ENCODE assay signal across 8 cellular contexts in the genomic region with DNA sequence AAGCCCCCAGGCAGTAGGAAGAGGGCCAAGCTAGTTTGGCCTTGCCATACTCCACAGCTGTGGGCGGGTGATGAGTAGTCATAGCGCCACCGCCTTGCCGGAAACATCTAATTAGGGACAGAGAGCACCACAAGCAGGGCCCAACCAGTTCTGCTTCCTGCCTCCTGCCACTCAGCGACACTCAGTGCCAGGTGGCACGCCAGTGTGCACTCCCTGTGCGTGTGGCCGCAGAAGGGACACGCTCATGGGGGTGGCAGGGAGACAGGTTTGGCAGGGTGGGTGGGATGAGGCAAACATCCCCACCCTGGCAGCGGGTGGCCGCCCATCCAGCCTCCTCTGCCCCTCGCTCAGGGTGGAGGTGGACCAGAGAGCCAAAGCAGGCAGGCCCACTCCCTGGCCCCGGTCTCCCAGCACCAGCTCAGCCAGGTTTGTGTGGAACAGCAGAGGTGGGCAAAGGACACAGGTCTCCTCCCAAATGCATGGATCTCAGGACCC. TPM values are rescaled to one million over a fixed set of nuclear protein-coding genes. Genes with fewer than 3 reads are reported as not detected.
DNase-seq lines count a peak whose midpoint lies in the region; ATAC-seq and TF ChIP-seq lines count a peak whose summit lies in the region.

No MANE protein-coding gene starts in this region.

- DNase-seq in GM13977 (ENCODE audit: low spot score): peak; percentile 80
- peak; percentile 89 for DNase-seq in colonic mucosa
- DNase-seq in ACHN: no peak
- no peak for DNase-seq in hepatocyte (ENCODE audit: low spot score)

- 89% methylated on average over 13 of the region's 13 CpGs for whole genome bisulfite sequencing in hepatocyte (ENCODE audit: low lambda C conversion rate, missing lambda C conversion rate)

- peak; percentile 13 for TF ChIP-seq CTCF in GM13977 (IDR thresholded peaks at IDR 0.05; ENCODE audit: extremely low read depth, insufficient read depth, missing control alignments)
- no peak for TF ChIP-seq CTCF in HEK293 (tag by site-specific recombination; IDR thresholded peaks at IDR 0.05)
- peak; percentile 17; the same call in 1 of the 2 replicates for TF ChIP-seq CTCF in OCI-LY3 (IDR thresholded peaks at IDR 0.05; ENCODE audit: low read depth, low read length)
- no peak for TF ChIP-seq CTCF in colonic mucosa (IDR thresholded peaks at IDR 0.05)
- TF ChIP-seq CTCF in hepatocyte (IDR thresholded peaks at IDR 0.05; ENCODE audit: poor library complexity): no peak

- in situ Hi-C loops in GM13977 (cut with MboI; ENCODE audit: low pct_unique_long_range_greater_than_20kb, low sequenced_read_pairs, unreplicated experiment): no loop called here
- in situ Hi-C loops in ACHN (cut with HindIII; ENCODE audit: low pct_ligation_motif_present, low pct_unique_long_range_greater_than_20kb, low sequenced_read_pairs): no loop called here

- peaks cover 56% of the 10 kb centered on the region for H3K27me3 Mint-ChIP-seq in stimulated activated memory B cell treated with anti-CD40 and anti-IgM and Interleukin-4, amounts not matched to agents 10 μg/mL and 1 μg/mL and 100 μg/mL, for 72 hours

- H4K20me1 ChIP-seq in OCI-LY3 (ENCODE audit: insufficient read depth, low read length): no peaks in the 10 kb centered on the region
- H4K20me1 ChIP-seq in hepatocyte (ENCODE audit: insufficient read depth, poor library complexity, severe bottlenecking): peaks cover 26% of the 10 kb centered on the region

- H3K79me2 ChIP-seq in OCI-LY3 (ENCODE audit: low read length): no peaks in the 10 kb centered on the region
- H3K79me2 ChIP-seq in hepatocyte: peaks cover 59% of the 10 kb centered on the region

- peaks cover 6% of the 10 kb centered on the region; the same call in 1 of the 2 replicates for H3K27me3 ChIP-seq in OCI-LY3 (ENCODE audit: low read depth, low read length)
- peaks cover 6% of the 10 kb centered on the region for H3K27me3 ChIP-seq in colonic mucosa
- H3K27me3 ChIP-seq in hepatocyte: peaks cover 13% of the 10 kb centered on the region

- H3K4me1 Mint-ChIP-seq in stimulated activated memory B cell treated with anti-CD40 and anti-IgM and Interleukin-4, amounts not matched to agents 10 μg/mL and 1 μg/mL and 100 μg/mL, for 72 hours: peaks cover 34% of the 10 kb centered on the region

- POLR2A ChIA-PET in HEK293 (lab: Yijun Ruan, JAX): no interaction called here

- peak; percentile 94 for ATAC-seq in stimulated activated memory B cell treated with anti-CD40 and anti-IgM and Interleukin-4, amounts not matched to agents 10 μg/mL and 1 μg/mL and 100 μg/mL, for 72 hours
- no peak for ATAC-seq in GM21381 (IDR thresholded peaks at IDR 0.05; ENCODE audit: unreplicated experiment)

- H3K36me3 ChIP-seq in HEK293 (ENCODE audit: control insufficient read depth in 2 of 2, insufficient read depth in 1 of 2, low read length in 2 of 2) (no peaks in the 10 kb centered on the region), OCI-LY3 (replicated peaks; ENCODE audit: low read depth, low read length) (no peaks in the 10 kb centered on the region), colonic mucosa (peaks cover 5% of the 10 kb centered on the region), hepatocyte (replicated peaks; ENCODE audit: insufficient read depth, low read depth) (no peaks in the 10 kb centered on the region)

- intact Hi-C loops in colonic mucosa (cut with DNase I): no loop called here

- H3K4me2 ChIP-seq in OCI-LY3 (ENCODE audit: low read length): peak overlapping the region; percentile 54
- no peak overlapping the region for H3K4me2 ChIP-seq in hepatocyte

- H3K4me3 ChIP-seq in HEK293 (ENCODE audit: low read depth, low read length) (no peak overlapping the region), OCI-LY3 (ENCODE audit: low read length) (peak overlapping the region; percentile 24; the same call in 1 of the 2 replicates), colonic mucosa (no peak overlapping the region), hepatocyte (no peak overlapping the region)

- H3K9me3 ChIP-seq in HEK293 (ENCODE audit: control insufficient read depth, insufficient read depth, low read depth, low read length) (no peaks in the 10 kb centered on the region), OCI-LY3 (ENCODE audit: insufficient read depth, low read length) (no peaks in the 10 kb centered on the region), colonic mucosa (no peaks in the 10 kb centered on the region), hepatocyte (ENCODE audit: low read depth) (no peaks in the 10 kb centered on the region)

- H3K36me3 Mint-ChIP-seq in stimulated activated memory B cell treated with anti-CD40 and anti-IgM and Interleukin-4, amounts not matched to agents 10 μg/mL and 1 μg/mL and 100 μg/mL, for 72 hours: no peaks in the 10 kb centered on the region

- CTCF ChIA-PET in HEK293 (lab: Yijun Ruan, JAX): interaction anchor here (1.3 to 2.3 kb wide), 2 partner anchors 12 to 80 kb away, joined by 4 to 14 read pairs; a partner anchor contains a TSS

- H3K27ac ChIP-seq in HEK293 (ENCODE audit: extremely low read depth, low read depth, low read length) (no peak overlapping the region), OCI-LY3 (ENCODE audit: low read length) (peak overlapping the region; percentile 38), colonic mucosa (peak overlapping the region; percentile 87), hepatocyte (no peak overlapping the region)

- H2AFZ ChIP-seq in OCI-LY3 (ENCODE audit: low read depth, low read length) (peak overlapping the region; percentile 88; the same call in 1 of the 2 replicates), hepatocyte (no peak overlapping the region)

- no peak overlapping the region for H3K4me3 Mint-ChIP-seq in stimulated activated memory B cell treated with anti-CD40 and anti-IgM and Interleukin-4, amounts not matched to agents 10 μg/mL and 1 μg/mL and 100 μg/mL, for 72 hours

- no peaks in the 10 kb centered on the region for H3K9me3 Mint-ChIP-seq in stimulated activated memory B cell treated with anti-CD40 and anti-IgM and Interleukin-4, amounts not matched to agents 10 μg/mL and 1 μg/mL and 100 μg/mL, for 72 hours

- H3K9ac ChIP-seq in OCI-LY3 (ENCODE audit: low read length): peak overlapping the region; percentile 29; the same call in 1 of the 2 replicates
- peak overlapping the region; percentile 44 to 86 for H3K9ac ChIP-seq in colonic mucosa (ENCODE audit: low read depth in 2 of 2, low read length in 2 of 2)

- no peaks in the 10 kb centered on the region for H3K9me2 ChIP-seq in hepatocyte (replicated peaks; ENCODE audit: insufficient read depth)

- peak overlapping the region; percentile 82 for H3K27ac Mint-ChIP-seq in stimulated activated memory B cell treated with anti-CD40 and anti-IgM and Interleukin-4, amounts not matched to agents 10 μg/mL and 1 μg/mL and 100 μg/mL, for 72 hours

- H3K4me1 ChIP-seq in HEK293 (ENCODE audit: control insufficient read depth, insufficient read depth, low read length) (no peaks in the 10 kb centered on the region), OCI-LY3 (ENCODE audit: low read length) (peaks cover 12% of the 10 kb centered on the region), colonic mucosa (peaks cover 32% of the 10 kb centered on the region), hepatocyte (ENCODE audit: insufficient read depth) (peaks cover 22% of the 10 kb centered on the region)

TF ChIP-seq in HEK293, 187 proteins besides CTCF, POLR2A, EP300 and RAD21 (continues in another document):
- TF ChIP-seq ZNF624 (tag by site-specific recombination; IDR thresholded peaks at IDR 0.05) (no peak), ZNF571 (tag by site-specific recombination; IDR thresholded peaks at IDR 0.05) (no peak), EGR2 (tag by site-specific recombination; IDR thresholded peaks at IDR 0.05; ENCODE audit: low read depth) (peak; percentile 46; the same call in 1 of the 2 replicates), ZFHX2 (tag by site-specific recombination; conservative IDR thresholded peaks at IDR 0.05) (peak; percentile 56), ZNF140 (tag by site-specific recombination; IDR thresholded peaks at IDR 0.05) (no peak), ZNF660 (tag by site-specific recombination; IDR thresholded peaks at IDR 0.05) (no peak), REPIN1 (tag by site-specific recombination; IDR thresholded peaks at IDR 0.05; ENCODE audit: low read depth) (no peak), ZNF596 (tag by site-specific recombination; IDR thresholded peaks at IDR 0.05) (no peak)
- TF ChIP-seq, protein P1, sequence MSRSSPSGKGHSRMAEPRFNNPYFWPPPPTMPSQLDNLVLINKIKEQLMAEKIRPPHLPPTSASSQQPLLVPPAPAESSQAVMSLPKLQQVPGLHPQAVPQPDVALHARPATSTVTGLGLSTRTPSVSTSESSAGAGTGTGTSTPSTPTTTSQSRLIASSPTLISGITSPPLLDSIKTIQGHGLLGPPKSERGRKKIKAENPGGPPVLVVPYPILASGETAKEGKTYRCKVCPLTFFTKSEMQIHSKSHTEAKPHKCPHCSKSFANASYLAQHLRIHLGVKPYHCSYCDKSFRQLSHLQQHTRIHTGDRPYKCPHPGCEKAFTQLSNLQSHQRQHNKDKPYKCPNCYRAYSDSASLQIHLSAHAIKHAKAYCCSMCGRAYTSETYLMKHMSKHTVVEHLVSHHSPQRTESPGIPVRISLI (tag by site-specific recombination; IDR thresholded peaks at IDR 0.05): no peak

RNA-seq across cellular contexts. Expression of a gene that starts 4.9 kb away (rescaled TPM):
- 10 to 100 TPM; 29.0 to 32.9 TPM for total RNA-seq in colonic mucosa
- 26.0 and 26.3 TPM in 2 replicates for total RNA-seq in hepatocyte
- polyA plus RNA-seq in hepatocyte: 20.6 and 20.8 TPM in 2 replicates

RNA-seq across cellular contexts. Expression of a gene that starts 11.0 kb away (rescaled TPM):
- 10 to 100 TPM; 17.6 to 20.1 TPM for total RNA-seq in colonic mucosa
- 19.5 and 20.9 TPM in 2 replicates for total RNA-seq in hepatocyte
- polyA plus RNA-seq in hepatocyte: 24.8 and 27.1 TPM in 2 replicates

RNA-seq across cellular contexts. Expression of a gene that starts 42.0 kb away (rescaled TPM):
- total RNA-seq in colonic mucosa (1 to 10 TPM; 1.6 to 1.9 TPM), hepatocyte (2.3 and 2.9 TPM in 2 replicates)
- polyA plus RNA-seq in hepatocyte: 5.1 and 6.0 TPM in 2 replicates

Comparison
In these comparisons a context has a peak if more than half of its experiments do, and no peak if none do; other contexts are left out.
1. DNase-seq: peak in GM13977 (single experiment) and colonic mucosa (single experiment); none in ACHN (single experiment) and hepatocyte (single experiment).
2. CTCF ChIP-seq: peak in GM13977 (single experiment) and OCI-LY3 (single experiment); none in HEK293 (single experiment), colonic mucosa (single experiment) and hepatocyte (single experiment).
3. H3K27ac ChIP-seq: peak in OCI-LY3 (single experiment) and colonic mucosa (single experiment); none in HEK293 (single experiment) and hepatocyte (single experiment).